ENCODE assay signal across 13 cellular contexts in genomic region chr17:9228408-9229159, GRCh38.
A peak's percentile ranks its signal among the peaks of the same experiment; 100 is the strongest.
DNase-seq lines count a peak whose midpoint lies in the region; ATAC-seq lines count a peak whose summit lies in the region.
"Had no signal": no experiment of that assay in that cellular context is flagged by ENCODE, and none has a peak within 500 bp of the region (broad histone marks: within the 10 kb centered on the region; RNA-seq: fewer than 3 reads in every experiment).

No MANE protein-coding gene starts in this region.

- no peaks in the 10 kb centered on the region for H3K27me3 ChIP-seq in GM23248 (replicated peaks; ENCODE audit: insufficient read depth)
- H3K27me3 ChIP-seq in naive thymus-derived CD4-positive, alpha-beta T cell (ENCODE audit: control insufficient read depth in 2 of 2, insufficient read depth in 2 of 2, low read length in 2 of 2), result no peaks in the 10 kb centered on the region

- H3K27ac Mint-ChIP-seq in activated T-helper 17 cell treated with anti-CD3 and anti-CD28 coated beads, Interleukin-2, amount 50 U/mL, for 72 hours, result no peak overlapping the region
- H3K27ac Mint-ChIP-seq in stimulated activated naive CD8-positive, alpha-beta T cell treated with anti-CD3 and anti-CD28 coated beads, Interleukin-15, amount 100 ng/mL, for 72 hours, result no peak overlapping the region
- H3K27ac Mint-ChIP-seq in naive thymus-derived CD4-positive, alpha-beta T cell, result no peak overlapping the region

- WGBS in GM23248 (ENCODE audit: low coverage in 1 of 2, low lambda C conversion rate in 2 of 2, missing lambda C conversion rate in 2 of 2), 2 experiments, result 10 to 11% methylated on average over 12 to 16 of the region's 16 CpGs

- peak overlapping the region; percentile 43 for H3K9ac ChIP-seq in GM23248

- H3K27ac ChIP-seq in GM23248, result peak overlapping the region; percentile 53
- no peak overlapping the region for H3K27ac ChIP-seq in naive thymus-derived CD4-positive, alpha-beta T cell (ENCODE audit: low read depth, low read length)

- H3K27me3 Mint-ChIP-seq in activated T-helper 17 cell treated with anti-CD3 and anti-CD28 coated beads, Interleukin-2, amount 50 U/mL, for 72 hours, result no peaks in the 10 kb centered on the region
- H3K27me3 Mint-ChIP-seq in stimulated activated naive CD8-positive, alpha-beta T cell treated with anti-CD3 and anti-CD28 coated beads, Interleukin-15, amount 100 ng/mL, for 72 hours, result peaks cover 4% of the 10 kb centered on the region
- peaks cover 0 to 2% (median 0%) of the 10 kb centered on the region in 5 donors for H3K27me3 Mint-ChIP-seq in naive thymus-derived CD4-positive, alpha-beta T cell
- H3K27me3 Mint-ChIP-seq: central memory CD8-positive, alpha-beta T cell had no signal

- H3F3A ChIP-seq in GM23248 (ENCODE audit: insufficient read depth), result no peaks in the 10 kb centered on the region

- intact Hi-C loops in naive thymus-derived CD4-positive, alpha-beta T cell (cut with micrococcal nuclease), result no loop called here

- POLR2A ChIA-PET in naive thymus-derived CD4-positive, alpha-beta T cell (lab: Charles Lee), result no interaction called here

- peak; percentile 72 for ATAC-seq in activated T-helper 17 cell treated with anti-CD3 and anti-CD28 coated beads, Interleukin-2, amount 50 U/mL, for 72 hours (replicated peaks)
- peak; percentile 24 for ATAC-seq in stimulated activated naive CD8-positive, alpha-beta T cell treated with anti-CD3 and anti-CD28 coated beads, Interleukin-15, amount 100 ng/mL, for 72 hours
- ATAC-seq in GM19463 (IDR thresholded peaks at IDR 0.05; ENCODE audit: unreplicated experiment), result no peak
- ATAC-seq in HG03457 (IDR thresholded peaks at IDR 0.05; ENCODE audit: unreplicated experiment), result no peak
- no peak for ATAC-seq in naive thymus-derived CD4-positive, alpha-beta T cell

- no peaks in the 10 kb centered on the region for H4K20me1 ChIP-seq in GM23248 (ENCODE audit: insufficient read depth)

- CTCF ChIA-PET in naive thymus-derived CD4-positive, alpha-beta T cell (lab: Charles Lee), result no interaction called here

- no peaks in the 10 kb centered on the region for H3K9me3 Mint-ChIP-seq in activated T-helper 17 cell treated with anti-CD3 and anti-CD28 coated beads, Interleukin-2, amount 50 U/mL, for 72 hours
- no peaks in the 10 kb centered on the region for H3K9me3 Mint-ChIP-seq in stimulated activated naive CD8-positive, alpha-beta T cell treated with anti-CD3 and anti-CD28 coated beads, Interleukin-15, amount 100 ng/mL, for 72 hours
- no peaks in the 10 kb centered on the region for H3K9me3 Mint-ChIP-seq in naive thymus-derived CD4-positive, alpha-beta T cell
- H3K9me3 Mint-ChIP-seq: central memory CD8-positive, alpha-beta T cell had no signal

- in situ Hi-C loops in GM23248 (cut with MboI), result no loop called here

- H3K9me3 ChIP-seq in GM23248 (ENCODE audit: low read depth), result no peaks in the 10 kb centered on the region
- H3K9me3 ChIP-seq in naive thymus-derived CD4-positive, alpha-beta T cell (ENCODE audit: control insufficient read depth in 2 of 3, low read length in 3 of 3), result no peaks in the 10 kb centered on the region
- H3K9me3 ChIP-seq: heart right ventricle had no signal

- H2AFZ ChIP-seq in GM23248, result peak overlapping the region; percentile 19; the same call in 1 of the 2 replicates

- no peaks in the 10 kb centered on the region for H3K4me1 Mint-ChIP-seq in activated T-helper 17 cell treated with anti-CD3 and anti-CD28 coated beads, Interleukin-2, amount 50 U/mL, for 72 hours
- H3K4me1 Mint-ChIP-seq in stimulated activated naive CD8-positive, alpha-beta T cell treated with anti-CD3 and anti-CD28 coated beads, Interleukin-15, amount 100 ng/mL, for 72 hours, result no peaks in the 10 kb centered on the region
- H3K4me1 Mint-ChIP-seq in naive thymus-derived CD4-positive, alpha-beta T cell, result no peaks in the 10 kb centered on the region
- H3K4me1 Mint-ChIP-seq: central memory CD8-positive, alpha-beta T cell had no signal

- no peaks in the 10 kb centered on the region for H3K36me3 Mint-ChIP-seq in activated T-helper 17 cell treated with anti-CD3 and anti-CD28 coated beads, Interleukin-2, amount 50 U/mL, for 72 hours (ENCODE audit: low read depth)
- no peaks in the 10 kb centered on the region for H3K36me3 Mint-ChIP-seq in naive thymus-derived CD4-positive, alpha-beta T cell

- peak; percentile 93 for DNase-seq in GM23248
- DNase-seq in fibroblast of the conjunctiva (ENCODE audit: low read depth), result peak; percentile 80
- DNase-seq in stimulated activated naive CD8-positive, alpha-beta T cell treated with anti-CD3 and anti-CD28 coated beads, Interleukin-15, amount 100 ng/mL, for 72 hours, result no peak
- no peak for DNase-seq in naive thymus-derived CD4-positive, alpha-beta T cell
- DNase-seq in HK-2 (ENCODE audit: unreplicated experiment), result no peak
- DNase-seq: activated CD8-positive, alpha-beta memory T cell treated with anti-CD3 and anti-CD28 coated beads, Interleukin-2, amount 50 U/mL, for 48 hours; heart right ventricle; NCI-H187 treated with DMSO at 0.1 percent for 48 hours had no signal

- H3K9me2 ChIP-seq in GM23248 (ENCODE audit: insufficient read depth), result no peaks in the 10 kb centered on the region

- no peaks in the 10 kb centered on the region for H3K79me2 ChIP-seq in GM23248 (ENCODE audit: insufficient read depth)

- peak overlapping the region; percentile 20; the same call in 1 of the 2 replicates for H3K4me3 ChIP-seq in GM23248
- H3K4me3 ChIP-seq in naive thymus-derived CD4-positive, alpha-beta T cell (ENCODE audit: low read length), result no peak overlapping the region
- H3K4me3 ChIP-seq: heart right ventricle, lung had no signal

- no peaks in the 10 kb centered on the region for H3K36me3 ChIP-seq in GM23248 (ENCODE audit: low read depth)
- H3K36me3 ChIP-seq in naive thymus-derived CD4-positive, alpha-beta T cell (ENCODE audit: control insufficient read depth in 2 of 3, insufficient read depth in 3 of 3, low read length in 3 of 3), result no peaks in the 10 kb centered on the region
- H3K36me3 ChIP-seq: heart right ventricle had no signal

- H3K4me2 ChIP-seq in GM23248 (ENCODE audit: unreplicated experiment), result peak overlapping the region; percentile 30

- H3K4me1 ChIP-seq in GM23248 (ENCODE audit: insufficient read depth), result peaks cover 13% of the 10 kb centered on the region
- peaks cover 0 to 11% of the 10 kb centered on the region in 2 donors for H3K4me1 ChIP-seq in naive thymus-derived CD4-positive, alpha-beta T cell (ENCODE audit: control insufficient read depth in 2 of 2, insufficient read depth in 2 of 2, low read length in 2 of 2)

- no peak overlapping the region for H3K4me3 Mint-ChIP-seq in activated T-helper 17 cell treated with anti-CD3 and anti-CD28 coated beads, Interleukin-2, amount 50 U/mL, for 72 hours
- H3K4me3 Mint-ChIP-seq in stimulated activated naive CD8-positive, alpha-beta T cell treated with anti-CD3 and anti-CD28 coated beads, Interleukin-15, amount 100 ng/mL, for 72 hours, result no peak overlapping the region
- H3K4me3 Mint-ChIP-seq in naive thymus-derived CD4-positive, alpha-beta T cell, result no peak overlapping the region
- H3K4me3 Mint-ChIP-seq: central memory CD8-positive, alpha-beta T cell had no signal

Comparison
In these comparisons a context has a peak if more than half of its experiments do, and no peak if none do; other contexts are left out.
1. DNase-seq: peak in GM23248 (single experiment) and fibroblast of the conjunctiva (single experiment); none in stimulated activated naive CD8-positive, alpha-beta T cell treated with anti-CD3 and anti-CD28 coated beads, Interleukin-15, amount 100 ng/mL, for 72 hours (0 of 2), naive thymus-derived CD4-positive, alpha-beta T cell (0 of 9) and HK-2 (single experiment).
2. ATAC-seq: peak in activated T-helper 17 cell treated with anti-CD3 and anti-CD28 coated beads, Interleukin-2, amount 50 U/mL, for 72 hours (single experiment) and stimulated activated naive CD8-positive, alpha-beta T cell treated with anti-CD3 and anti-CD28 coated beads, Interleukin-15, amount 100 ng/mL, for 72 hours (single experiment); none in GM19463 (single experiment), HG03457 (single experiment) and naive thymus-derived CD4-positive, alpha-beta T cell (single experiment).